Comparison of ENCODE assay signal across 8 cellular contexts in the genomic region with DNA sequence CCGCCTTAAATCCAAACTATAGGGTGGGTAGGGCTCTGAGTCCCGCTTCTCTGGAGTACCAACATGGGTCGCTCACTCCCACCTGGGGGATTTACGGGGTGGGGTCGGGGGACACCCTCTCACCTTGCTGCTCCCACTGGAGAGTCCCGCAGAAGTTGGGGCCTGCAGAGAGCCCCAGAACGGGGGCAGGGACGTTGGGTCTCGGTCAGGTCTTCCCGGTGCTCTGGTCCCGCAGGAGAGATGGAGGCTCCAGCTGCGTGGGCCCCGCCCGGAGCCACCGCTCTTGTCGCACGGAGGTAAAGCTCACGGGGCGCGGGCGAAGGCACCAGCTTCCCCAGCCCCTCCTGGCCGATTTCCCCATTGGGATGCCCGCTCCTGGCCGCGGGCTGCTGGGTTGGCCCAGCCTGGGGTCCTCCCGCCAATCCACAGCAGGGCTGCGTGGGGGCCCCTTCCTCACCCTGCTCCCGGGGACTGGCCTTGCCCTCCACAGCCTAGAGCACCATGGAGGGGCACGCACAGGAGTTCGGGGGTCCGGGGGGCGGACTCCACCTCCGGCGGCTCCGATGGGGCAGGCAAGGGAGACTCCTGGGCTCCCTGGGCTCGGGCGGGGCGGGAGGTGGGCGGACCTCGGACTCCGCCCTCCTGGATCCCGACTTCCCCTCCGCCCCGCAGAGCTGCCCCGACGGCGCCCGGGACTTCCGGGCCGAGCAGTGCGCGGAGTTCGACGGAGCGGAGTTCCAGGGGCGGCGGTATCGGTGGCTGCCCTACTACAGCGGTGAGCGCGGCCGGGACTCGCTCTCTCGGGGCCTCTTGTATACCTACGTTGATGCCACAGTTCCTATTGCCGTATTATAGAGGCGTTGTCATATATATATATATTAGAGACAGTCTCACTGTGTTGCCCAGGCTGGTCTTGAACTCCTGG. TPM values are rescaled to one million over a fixed set of nuclear protein-coding genes. Genes with fewer than 3 reads are reported as not detected.
A peak's percentile ranks its signal among the peaks of the same experiment; 100 is the strongest.
DNase-seq lines count a peak whose midpoint lies in the region; ATAC-seq and TF ChIP-seq lines count a peak whose summit lies in the region.

No MANE protein-coding gene starts in this region.

- ATAC-seq in HG02798 (IDR thresholded peaks at IDR 0.05; ENCODE audit: poor library complexity, unreplicated experiment) (peak; percentile 73), HG02884 (IDR thresholded peaks at IDR 0.05; ENCODE audit: unreplicated experiment) (no peak)
- ATAC-seq in activated naive CD8-positive, alpha-beta T cell treated with anti-CD3 and anti-CD28 coated beads, Interleukin-2, amount 10 ng/mL, durations not matched to agents 7 days and 5 days (ENCODE audit: low read depth): peak; percentile 77

- 0 out of 2 replicates have a peak, but pooled peaks cover 3% of the 10 kb centered on the region for H3K36me3 ChIP-seq in iPS-20b (ENCODE audit: insufficient read depth, low read depth, low read length)

- CTCF ChIA-PET in GM10248 (lab: Yijun Ruan, JAX): interaction anchor here (1.3 to 3.2 kb wide), 2 partner anchors 14 to 18 kb away, joined by 3 to 16 read pairs; no protein-coding TSS in a partner anchor

- H3K9me3 ChIP-seq in iPS-20b (ENCODE audit: insufficient read depth, low read depth, low read length): no peaks in the 10 kb centered on the region

- peaks cover 36% of the 10 kb centered on the region for H3K27me3 Mint-ChIP-seq in activated naive CD8-positive, alpha-beta T cell treated with anti-CD3 and anti-CD28 coated beads, Interleukin-2, amount 10 ng/mL, durations not matched to agents 7 days and 5 days

- POLR2A ChIA-PET in GM10248 (lab: Yijun Ruan, JAX): no interaction called here
- POLR2A ChIA-PET in activated naive CD8-positive, alpha-beta T cell treated with anti-CD3 and anti-CD28 coated beads, Interleukin-2, amount 10 ng/mL, durations not matched to agents 7 days and 5 days (lab: Charles Lee): interaction anchor here (0.5 to 0.6 kb wide), 3 partner anchors 16 to 794 kb away, joined by 3 read pairs; no protein-coding TSS in a partner anchor

- H3K27ac Mint-ChIP-seq in activated naive CD8-positive, alpha-beta T cell treated with anti-CD3 and anti-CD28 coated beads, Interleukin-2, amount 10 ng/mL, durations not matched to agents 7 days and 5 days: no peak overlapping the region

- no peak overlapping the region for H3K9ac ChIP-seq in iPS-20b (ENCODE audit: low read depth, low read length)

- H3K27me3 ChIP-seq in iPS-20b (ENCODE audit: insufficient read depth, low read length): peaks cover 5% of the 10 kb centered on the region; the same call in 1 of the 2 replicates

- no peaks in the 10 kb centered on the region for H3K9me3 Mint-ChIP-seq in activated naive CD8-positive, alpha-beta T cell treated with anti-CD3 and anti-CD28 coated beads, Interleukin-2, amount 10 ng/mL, durations not matched to agents 7 days and 5 days

- H3K4me3 Mint-ChIP-seq in activated naive CD8-positive, alpha-beta T cell treated with anti-CD3 and anti-CD28 coated beads, Interleukin-2, amount 10 ng/mL, durations not matched to agents 7 days and 5 days: peak overlapping the region; percentile 80

- peak overlapping the region; percentile 51; the same call in 1 of the 2 replicates for H3K4me3 ChIP-seq in iPS-20b (ENCODE audit: low read length)

- H3K4me1 Mint-ChIP-seq in activated naive CD8-positive, alpha-beta T cell treated with anti-CD3 and anti-CD28 coated beads, Interleukin-2, amount 10 ng/mL, durations not matched to agents 7 days and 5 days: peaks cover 40% of the 10 kb centered on the region

- no peak for TF ChIP-seq CTCF in GM10248 (IDR thresholded peaks at IDR 0.05; ENCODE audit: control extremely low read depth, extremely low read depth, low read depth, missing control alignments)

- H3K4me1 ChIP-seq in iPS-20b (ENCODE audit: insufficient read depth, low read length): no peaks in the 10 kb centered on the region

- no peak overlapping the region for H3K27ac ChIP-seq in iPS-20b (ENCODE audit: low read length)

- DNase-seq in GM10248 (ENCODE audit: extremely low spot score) (peak; percentile 76), RPMI7951 (ENCODE audit: low read depth) (peak; percentile 70), NCI-H345 treated with DMSO at 0.1 percent for 48 hours (lab: John Stamatoyannopoulos, UW; ENCODE audit: unreplicated experiment) (no peak)
- DNase-seq in activated naive CD8-positive, alpha-beta T cell treated with anti-CD3 and anti-CD28 coated beads, Interleukin-2, amount 10 ng/mL, durations not matched to agents 7 days and 5 days: peak; percentile 72
- peak; percentile 21 to 46 for DNase-seq in stimulated activated CD4-positive, alpha-beta T cell treated with anti-CD3 and anti-CD28 coated beads, Interleukin-4, amount 100 ng/mL, for 4 hours

- no peaks in the 10 kb centered on the region for H3K36me3 Mint-ChIP-seq in activated naive CD8-positive, alpha-beta T cell treated with anti-CD3 and anti-CD28 coated beads, Interleukin-2, amount 10 ng/mL, durations not matched to agents 7 days and 5 days

RNA-seq across cellular contexts. Expression of a gene that starts 8.4 kb away (rescaled TPM):
- 1.6 and 2.8 TPM in 2 replicates for total RNA-seq in RPMI7951 (2014; rRNA removed; shearing (Covaris generic))
- 1 to 10 TPM in 1 of 2 experiments, under 1 TPM in 1; 0.72 to 1.0 TPM for total RNA-seq in activated naive CD8-positive, alpha-beta T cell treated with anti-CD3 and anti-CD28 coated beads, Interleukin-2, amount 10 ng/mL, durations not matched to agents 7 days and 5 days
